1 cellular context compared by ENCODE assay signal in the genomic region with DNA sequence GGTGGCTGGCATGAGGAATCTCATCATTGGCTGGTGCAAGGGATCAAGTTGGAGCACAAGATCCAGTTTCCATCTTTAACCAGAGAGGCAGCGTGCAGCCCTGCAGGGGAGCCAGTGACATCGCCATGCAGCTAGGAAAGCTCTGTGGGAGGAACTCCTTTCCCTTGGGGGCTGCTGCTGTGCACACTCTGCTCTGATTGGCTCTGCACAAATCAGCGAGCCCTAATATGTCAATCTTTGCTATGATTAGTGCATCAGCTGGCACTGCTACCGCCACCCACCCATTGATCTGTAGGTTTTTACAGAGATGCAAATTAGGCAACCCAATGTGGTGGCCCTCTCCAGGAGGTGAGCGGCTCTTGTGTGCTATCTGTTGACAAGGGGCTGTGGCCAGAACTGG.
TF ChIP-seq lines count a peak whose summit lies in the region.

No MANE protein-coding gene starts in this region.

TF ChIP-seq in GM12878, 131 proteins besides CTCF, POLR2A, EP300 and RAD21:
- TF ChIP-seq FOS (IDR thresholded peaks at IDR 0.05; ENCODE audit: borderline replicate concordance, extremely low read depth, insufficient read length) (no peak), ZBED1 (IDR thresholded peaks at IDR 0.05; ENCODE audit: borderline replicate concordance) (no peak), TCF12 (IDR thresholded peaks at IDR 0.05; ENCODE audit: low read depth, low read length) (no peak), YY1 (IDR thresholded peaks at IDR 0.05; ENCODE audit: low read depth, low read length) (no peak), ZNF217 (IDR thresholded peaks at IDR 0.05) (no peak)
